8 cellular contexts compared by ENCODE assay signal in the genomic region with DNA sequence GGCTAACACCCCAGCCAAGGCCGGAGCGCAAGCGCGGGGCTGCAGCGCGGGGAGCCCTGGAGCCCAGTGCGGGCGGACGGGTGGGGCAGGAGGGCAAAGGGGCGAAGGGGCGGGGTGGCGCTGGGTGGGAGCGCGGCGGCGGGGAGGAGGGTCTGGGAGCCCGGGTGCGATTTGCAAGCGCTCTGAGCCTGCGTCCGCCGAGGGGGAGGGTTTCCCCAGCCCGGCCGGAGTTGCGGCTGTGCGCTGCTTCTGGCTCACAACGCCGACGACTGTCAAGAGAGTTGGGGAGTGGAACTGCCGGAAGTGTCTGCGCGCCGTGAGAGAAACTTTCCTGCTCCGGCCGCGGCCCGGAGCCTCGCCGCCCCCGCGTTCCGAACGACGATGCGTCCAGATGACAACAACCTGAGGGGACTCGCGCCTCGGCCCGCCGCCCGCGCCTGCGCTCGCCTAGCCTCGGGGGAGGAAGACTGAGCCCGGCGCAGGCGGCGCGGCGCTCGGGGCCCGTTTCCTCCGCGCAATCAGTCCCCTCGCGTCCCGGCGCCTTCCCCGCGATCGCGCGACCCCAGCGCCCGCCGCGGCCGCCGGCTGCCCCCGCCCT. TPM values are rescaled to one million over a fixed set of nuclear protein-coding genes. Genes with fewer than 3 reads are reported as not detected.
DNase-seq lines count a peak whose midpoint lies in the region; ATAC-seq lines count a peak whose summit lies in the region.

A gene with protein sequence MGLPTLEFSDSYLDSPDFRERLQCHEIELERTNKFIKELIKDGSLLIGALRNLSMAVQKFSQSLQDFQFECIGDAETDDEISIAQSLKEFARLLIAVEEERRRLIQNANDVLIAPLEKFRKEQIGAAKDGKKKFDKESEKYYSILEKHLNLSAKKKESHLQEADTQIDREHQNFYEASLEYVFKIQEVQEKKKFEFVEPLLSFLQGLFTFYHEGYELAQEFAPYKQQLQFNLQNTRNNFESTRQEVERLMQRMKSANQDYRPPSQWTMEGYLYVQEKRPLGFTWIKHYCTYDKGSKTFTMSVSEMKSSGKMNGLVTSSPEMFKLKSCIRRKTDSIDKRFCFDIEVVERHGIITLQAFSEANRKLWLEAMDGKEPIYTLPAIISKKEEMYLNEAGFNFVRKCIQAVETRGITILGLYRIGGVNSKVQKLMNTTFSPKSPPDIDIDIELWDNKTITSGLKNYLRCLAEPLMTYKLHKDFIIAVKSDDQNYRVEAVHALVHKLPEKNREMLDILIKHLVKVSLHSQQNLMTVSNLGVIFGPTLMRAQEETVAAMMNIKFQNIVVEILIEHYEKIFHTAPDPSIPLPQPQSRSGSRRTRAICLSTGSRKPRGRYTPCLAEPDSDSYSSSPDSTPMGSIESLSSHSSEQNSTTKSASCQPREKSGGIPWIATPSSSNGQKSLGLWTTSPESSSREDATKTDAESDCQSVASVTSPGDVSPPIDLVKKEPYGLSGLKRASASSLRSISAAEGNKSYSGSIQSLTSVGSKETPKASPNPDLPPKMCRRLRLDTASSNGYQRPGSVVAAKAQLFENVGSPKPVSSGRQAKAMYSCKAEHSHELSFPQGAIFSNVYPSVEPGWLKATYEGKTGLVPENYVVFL (plus strand): TSS at position 257 of the 598 bp plus-strand sequence. CDS start 391 bp downstream, outside the sequence.

- peak; percentile 71 for ATAC-seq in GM19351 (IDR thresholded peaks at IDR 0.05; ENCODE audit: unreplicated experiment)
- peak; percentile 60 for ATAC-seq in HG03378 (IDR thresholded peaks at IDR 0.05; ENCODE audit: unreplicated experiment)
- ATAC-seq in left lobe of liver = peak; percentile 85

- DNase-seq in DMS 273 treated with DMSO at 0.1 percent for 48 hours (lab: John Stamatoyannopoulos, UW) (peak; percentile 50), SK-N-DZ (ENCODE audit: low spot score) (peak; percentile 57), dedifferentiated amniotic fluid mesenchymal stem cell (ENCODE audit: extremely low spot score) (peak; percentile 33), left lobe of liver (ENCODE audit: low spot score) (peak; percentile 81), pons (ENCODE audit: low spot score) (no peak)
- peak; percentile 52 for DNase-seq in stimulated activated CD8-positive, alpha-beta memory T cell treated with anti-CD3 and anti-CD28 coated beads, Interleukin-4, amount 100 ng/mL, for 48 hours

RNA-seq across cellular contexts. Expression of the gene that starts here (rescaled TPM):
- polyA plus RNA-seq in SK-N-DZ (2014; cell fraction: cytosol; rRNA removed) = 4.6 and 4.9 TPM in 2 replicates
- 2.9 and 6.6 TPM in 2 replicates for polyA plus RNA-seq in SK-N-DZ (2014; cell fraction: nucleus; rRNA removed)
- 11.2 TPM for total RNA-seq in left lobe of liver
